8 cellular contexts compared by ENCODE assay signal in the genomic region with DNA sequence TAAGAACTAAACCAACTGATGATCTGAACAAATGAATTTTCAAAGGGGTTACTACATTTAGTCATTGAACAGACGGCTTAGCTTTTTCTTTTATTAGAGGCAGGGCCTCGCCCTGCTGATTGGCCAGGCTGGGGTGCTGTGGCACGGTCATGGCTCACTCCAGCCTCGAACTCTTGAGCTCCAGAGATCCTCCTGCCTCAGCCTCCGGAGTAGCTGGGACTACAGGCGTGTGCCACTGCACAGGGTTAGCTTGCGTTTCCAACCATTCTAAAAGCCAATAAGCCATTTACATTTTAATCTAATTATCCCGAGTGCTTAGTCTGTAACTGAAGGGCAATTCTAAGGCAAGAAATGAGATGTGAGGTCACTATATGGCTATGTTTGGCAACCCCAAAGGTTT. TPM values are rescaled to one million over a fixed set of nuclear protein-coding genes. Genes with fewer than 3 reads are reported as not detected.
DNase-seq lines count a peak whose midpoint lies in the region; ATAC-seq lines count a peak whose summit lies in the region.

No MANE protein-coding gene starts in this region.

- intact Hi-C loops in left ventricle myocardium superior (cut with micrococcal nuclease): no loop called here

- peak; percentile 7 for DNase-seq in activated naive CD4-positive, alpha-beta T cell treated with Interleukin-2 at 50 U/mL for 16 hours
- no peak for DNase-seq in activated naive CD4-positive, alpha-beta T cell (lab: John Stamatoyannopoulos, UW)
- peak; percentile 18 for DNase-seq in activated CD8-positive, alpha-beta memory T cell treated with anti-CD3 and anti-CD28 coated beads, Interleukin-2, amount 50 U/mL, for 4 hours
- DNase-seq in left ventricle myocardium superior (peak; percentile 30), AG08396 (ENCODE audit: low spot score) (no peak), DMS 273 (lab: John Stamatoyannopoulos, UW; ENCODE audit: unreplicated experiment) (no peak), SIG-M5 (lab: John Stamatoyannopoulos, UW) (no peak)
- peak; percentile 36 for DNase-seq in stimulated activated CD8-positive, alpha-beta memory T cell treated with anti-CD3 and anti-CD28 coated beads, Interleukin-4, amount 100 ng/mL, for 48 hours

- ATAC-seq in left ventricle myocardium superior: no peak

RNA-seq across cellular contexts. Expression of a gene that starts 1.7 kb away (rescaled TPM):
- 21.3 TPM for total RNA-seq in left ventricle myocardium superior

Comparison
In these comparisons a context has a peak if more than half of its experiments do, and no peak if none do; other contexts are left out.
1. DNase-seq: peak in activated naive CD4-positive, alpha-beta T cell treated with Interleukin-2 at 50 U/mL for 16 hours (single experiment), activated CD8-positive, alpha-beta memory T cell treated with anti-CD3 and anti-CD28 coated beads, Interleukin-2, amount 50 U/mL, for 4 hours (single experiment), left ventricle myocardium superior (single experiment) and stimulated activated CD8-positive, alpha-beta memory T cell treated with anti-CD3 and anti-CD28 coated beads, Interleukin-4, amount 100 ng/mL, for 48 hours (single experiment); none in activated naive CD4-positive, alpha-beta T cell (0 of 4), AG08396 (single experiment), DMS 273 (single experiment) and SIG-M5 (single experiment).